In the genomic region with DNA sequence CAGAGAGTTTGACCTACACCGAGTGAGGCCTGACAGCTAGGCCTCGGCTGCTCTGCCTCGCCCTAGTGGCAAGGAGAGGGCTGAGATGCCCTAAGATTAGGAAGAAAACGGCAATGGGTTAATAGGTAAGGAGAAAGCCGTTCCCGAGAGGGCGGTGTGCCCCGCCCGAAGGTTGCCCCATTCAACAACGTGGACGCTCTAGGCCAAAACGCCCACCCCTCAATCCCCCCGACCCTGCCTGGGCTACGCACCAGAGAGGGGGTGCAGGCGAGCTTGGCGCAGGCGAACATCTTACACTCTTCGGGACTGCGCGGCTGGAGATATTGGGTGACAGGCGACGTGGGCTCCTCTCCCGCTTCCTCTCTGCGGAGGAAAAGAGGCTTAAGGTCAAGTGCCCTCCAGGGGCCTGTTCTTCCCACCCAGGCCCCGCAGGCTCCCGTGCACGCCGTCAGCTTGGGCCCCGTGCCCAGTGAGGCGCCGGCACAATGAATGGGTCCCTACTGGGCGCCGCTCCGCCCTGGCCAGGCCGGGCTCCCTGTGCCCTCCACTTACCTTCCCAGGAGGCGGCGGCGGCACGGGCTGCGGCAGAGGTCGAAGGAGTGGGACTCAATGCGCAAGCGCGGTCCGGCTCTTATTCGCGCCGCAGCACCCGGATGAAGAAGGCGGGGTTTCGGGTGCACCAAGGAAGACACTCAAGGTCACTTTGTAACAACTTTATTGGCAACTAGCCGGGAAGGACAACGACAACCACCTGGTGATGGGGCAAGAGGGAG, we compare ENCODE assay signal across 8 cellular contexts. TPM values are rescaled to one million over a fixed set of nuclear protein-coding genes. Genes with fewer than 3 reads are reported as not detected.
A peak's percentile ranks its signal among the peaks of the same experiment; 100 is the strongest.
DNase-seq lines count a peak whose midpoint lies in the region; ATAC-seq and TF ChIP-seq lines count a peak whose summit lies in the region.

TSS of gene ATP5MC3 (minus strand) at position 607 of the 773 bp plus-strand sequence. CDS start at position 290, 317 bp downstream.

- TF ChIP-seq CTCF in vagina (IDR thresholded peaks at IDR 0.05), result peak in 1 of 3 experiments; percentile 11

- H3K36me3 ChIP-seq in vagina, result peaks cover 0 to 33% of the 10 kb centered on the region in 2 donors

- H3K27ac ChIP-seq in right cardiac atrium (ENCODE audit: low read length) (peak within 1 kb of the TSS; percentile 94), vagina (peak within 1 kb of the TSS; percentile 97)

- H3K27me3 ChIP-seq in right cardiac atrium (ENCODE audit: control insufficient read depth, insufficient read depth) (no peaks in the 10 kb centered on the region), vagina (no peaks in the 10 kb centered on the region)

- intact Hi-C loops in T-helper 2 cell treated with Interferon-gamma antibody and Interleukin-4, amounts not matched to agents 100 ng/mL and 5 ng/mL, for 36 hours (cut with micrococcal nuclease), result loop anchor here (1.0 to 5.0 kb wide), 4 partner anchors 13 to 821 kb away; partner anchors contain the start of genes ATF2, GPR155 and LNPK
- intact Hi-C loops in right cardiac atrium (cut with DNase I) (no loop called here), vagina (cut with DNase I) (no loop called here)

- under 1% methylated on average over 53 of the region's 53 CpGs for WGBS in right cardiac atrium

- DNase-seq in NCI-H187 (lab: John Stamatoyannopoulos, UW) (peak; percentile 83 to 85), anterior cingulate cortex (lab: John Stamatoyannopoulos, UW) (peak; percentile 22 to 93 (median 86)), right cardiac atrium (peak; percentile 97 to 98 (median 97)), putamen (ENCODE audit: low spot score) (peak; percentile 94), vagina (ENCODE audit: extremely low spot score in 2 of 2) (peak in 1 of 2 donors; percentile 89)

- ATAC-seq in HG02885 (IDR thresholded peaks at IDR 0.05; ENCODE audit: poor library complexity, unreplicated experiment), result peak; percentile 85
- peak; percentile 96 to 97 for ATAC-seq in right cardiac atrium

- H3K9me3 ChIP-seq in right cardiac atrium (ENCODE audit: control insufficient read depth, low read length) (no peaks in the 10 kb centered on the region), vagina (no peaks in the 10 kb centered on the region)

- H3K4me3 ChIP-seq in right cardiac atrium (ENCODE audit: low read length) (peak within 1 kb of the TSS; percentile 85), vagina (peak within 1 kb of the TSS; percentile 92 to 93)

- TF ChIP-seq POLR2A in GM15510 (IDR thresholded peaks at IDR 0.05; ENCODE audit: borderline replicate concordance, extremely low read depth, insufficient read length) (peak; percentile 95), vagina (IDR thresholded peaks at IDR 0.05) (peak in 1 of 2 donors; percentile 61)

- H3K4me1 ChIP-seq in right cardiac atrium (ENCODE audit: control insufficient read depth, insufficient read depth, low read length), result no peaks in the 10 kb centered on the region
- H3K4me1 ChIP-seq in vagina, result peaks cover 30% of the 10 kb centered on the region

RNA-seq across cellular contexts. Expression of gene ATP5MC3, which starts in this region (rescaled TPM):
- 255 TPM in 2 replicates for total RNA-seq in T-helper 2 cell treated with Interferon-gamma antibody and Interleukin-4, amounts not matched to agents 100 ng/mL and 5 ng/mL, for 36 hours
- total RNA-seq in right cardiac atrium (100 to 1,000 TPM; 737 to 882 (median 842) TPM), vagina (106 TPM)
- polyA plus RNA-seq in right cardiac atrium, result 1,357 TPM
